27 cellular contexts compared by ENCODE assay signal in the genomic region with DNA sequence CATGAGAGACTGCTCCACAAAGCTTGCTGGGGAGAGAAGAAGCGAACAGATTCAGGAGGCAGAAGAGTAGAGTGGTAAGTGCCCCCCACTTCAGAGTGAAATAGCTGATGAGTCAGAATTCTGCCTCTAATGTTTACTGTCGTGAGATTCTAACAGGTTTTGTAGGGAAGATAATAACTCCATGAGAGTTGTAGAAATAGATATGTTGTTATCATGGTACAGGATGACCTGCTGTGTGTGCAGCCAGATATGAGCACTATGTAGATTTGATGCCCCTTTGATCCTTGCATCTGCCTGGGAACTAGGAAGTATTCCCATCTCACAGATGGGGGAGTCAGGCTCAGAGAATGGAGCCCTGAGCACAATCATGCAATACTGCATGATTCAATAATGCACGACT.
"Had no signal": no experiment of that assay in that cellular context is flagged by ENCODE, and none has a peak within 500 bp of the region (broad histone marks: within the 10 kb centered on the region; RNA-seq: fewer than 3 reads in every experiment).

No MANE protein-coding gene starts in this region.

- H3K36me3 ChIP-seq: ascending aorta, breast epithelium, cardiac muscle cell, colonic mucosa had no signal

- H3K9me3 ChIP-seq: ascending aorta, breast epithelium, colonic mucosa had no signal

- H3K4me3 ChIP-seq: ascending aorta, breast epithelium, cardiac muscle cell, colonic mucosa had no signal

- H3K27me3 ChIP-seq: ascending aorta, breast epithelium, cardiac muscle cell, colonic mucosa had no signal

- H3K4me1 ChIP-seq: ascending aorta, breast epithelium, colonic mucosa had no signal

- H3K27ac ChIP-seq: ascending aorta, breast epithelium, cardiac muscle cell, colonic mucosa, epithelial cell of prostate had no signal

- ATAC-seq: activated CD4-positive, alpha-beta T cell treated with anti-CD3 and anti-CD28 coated beads for 36 hours; activated naive CD4-positive, alpha-beta T cell treated with anti-CD3 and anti-CD28 coated beads, Interleukin-2, amount 50 U/mL, for 72 hours; activated T-cell treated with anti-CD3 and anti-CD28 coated beads, Interleukin-2, amount 50 U/mL, for 72 hours; T-helper 17 cell had no signal

- DNase-seq: activated CD4-positive, alpha-beta memory T cell treated with anti-CD3 and anti-CD28 coated beads, Interleukin-2, amount 10 ng/mL, durations not matched to agents 7 days and 5 days; activated CD4-positive, alpha-beta T cell treated with anti-CD3 and anti-CD28 coated beads for 36 hours; activated CD4-positive, alpha-beta T cell treated with anti-CD3 and anti-CD28 coated beads, Interleukin-2, amount 10 ng/mL, durations not matched to agents 7 days and 5 days; activated CD4-positive, alpha-beta T cell treated with anti-CD3 and anti-CD28 coated beads, Interleukin-2, amount 50 U/mL, for 4 hours; activated CD4-positive, CD25-positive, alpha-beta regulatory T cell; activated CD4-positive, CD25-positive, alpha-beta regulatory T cell treated with anti-CD3 and anti-CD28 coated beads, Interleukin-2, amount 50 U/mL, for 72 hours; activated CD8-positive, alpha-beta memory T cell treated with anti-CD3 and anti-CD28 coated beads, Interleukin-2, amount 50 U/mL, for 48 hours; activated gamma-delta T cell; activated naive CD4-positive, alpha-beta T cell; activated naive CD4-positive, alpha-beta T cell treated with anti-CD3 and anti-CD28 coated beads, Interleukin-2, amount 10 ng/mL, durations not matched to agents 7 days and 5 days; activated naive CD8-positive, alpha-beta T cell treated with anti-CD3 and anti-CD28 coated beads, Interleukin-2, amount 10 ng/mL, durations not matched to agents 7 days and 5 days; activated T-cell treated with anti-CD3 and anti-CD28 coated beads for 4 hours; activated T-cell treated with anti-CD3 and anti-CD28 coated beads, Interleukin-2, amount 50 U/mL, for 24 hours; activated T-cell treated with anti-CD3 and anti-CD28 coated beads, Interleukin-2, amount 50 U/mL, for 72 hours; central memory CD4-positive, alpha-beta T cell; cerebellar nuclear complex; colonic mucosa; effector CD8-positive, alpha-beta T cell; foreskin fibroblast; head of caudate nucleus; T-helper 17 cell; T1000 had no signal
